9 cellular contexts compared by ENCODE assay signal in the genomic region with DNA sequence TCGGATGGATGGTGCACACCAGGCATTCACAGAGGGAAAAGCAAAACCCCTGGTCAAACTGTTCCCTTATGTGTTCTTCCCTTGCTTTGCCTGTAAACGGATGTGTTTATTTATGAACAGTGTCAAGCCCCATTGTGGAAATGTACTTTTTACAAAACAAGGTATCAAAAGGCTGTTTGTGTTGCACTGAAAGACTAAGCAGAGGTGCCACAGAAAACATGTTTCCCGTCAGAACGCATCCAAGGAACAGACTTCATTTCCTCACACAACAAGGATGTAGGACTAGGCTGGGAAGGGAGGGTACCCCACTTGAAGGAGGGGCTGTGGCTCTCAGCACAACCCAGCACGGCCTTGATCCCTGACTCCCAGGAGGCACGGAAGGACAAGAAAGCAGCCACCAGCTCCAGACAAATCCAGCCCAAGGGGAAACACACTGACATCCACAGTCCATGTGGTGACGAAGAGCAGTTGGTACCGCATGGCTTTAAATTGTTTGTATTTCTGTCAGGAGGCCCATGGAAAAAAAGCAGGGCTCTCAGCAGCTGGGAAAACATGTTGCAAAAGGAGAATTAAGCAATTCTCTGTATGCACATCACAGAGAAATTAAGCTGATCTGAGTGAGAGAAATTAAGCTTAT.
DNase-seq lines count a peak whose midpoint lies in the region; ATAC-seq and TF ChIP-seq lines count a peak whose summit lies in the region.
"Had no signal": no experiment of that assay in that cellular context is flagged by ENCODE, and none has a peak within 500 bp of the region (broad histone marks: within the 10 kb centered on the region; RNA-seq: fewer than 3 reads in every experiment).

No MANE protein-coding gene starts in this region.

- H3K14ac ChIP-seq in trophoblast cell (ENCODE audit: low read length): peak overlapping the region; percentile 75

- peak overlapping the region; percentile 36 for H2AK5ac ChIP-seq in trophoblast cell (ENCODE audit: low read length)

- intact Hi-C loops in A673 (cut with micrococcal nuclease; ENCODE audit: unreplicated experiment): no loop called here

- no peaks in the 10 kb centered on the region for H3K9me3 Mint-ChIP-seq in CD8-positive, alpha-beta memory T cell

- no peak overlapping the region for H2AFZ ChIP-seq in fibroblast of lung (ENCODE audit: low read length)
- no peak overlapping the region for H2AFZ ChIP-seq in trophoblast cell (ENCODE audit: insufficient read depth, low read length, poor library complexity)

- H4K20me1 ChIP-seq in fibroblast of lung (ENCODE audit: control insufficient read depth, extremely low read depth, insufficient read depth, low read length): no peaks in the 10 kb centered on the region

- no peak for ATAC-seq in GM18873 (IDR thresholded peaks at IDR 0.05; ENCODE audit: low FRiP score, unreplicated experiment)

- no TSS peak for BruUV-seq in A673 (replicated peaks; lab: Mats Ljungman, UMichigan)

- peak overlapping the region; percentile 74 for H2BK5ac ChIP-seq in trophoblast cell (ENCODE audit: low read depth, low read length, poor library complexity)

- peaks cover 42% of the 10 kb centered on the region for H3K79me1 ChIP-seq in trophoblast cell (ENCODE audit: low read length)

- H3K36me3 ChIP-seq in CD8-positive, alpha-beta memory T cell (ENCODE audit: insufficient read depth, low read length): no peaks in the 10 kb centered on the region
- H3K36me3 ChIP-seq in SJCRH30 (no peaks in the 10 kb centered on the region), fibroblast of lung (ENCODE audit: control insufficient read depth, insufficient read depth, low read length) (peaks cover 2% of the 10 kb centered on the region), trophoblast cell (ENCODE audit: control insufficient read depth in 1 of 2, insufficient read depth in 2 of 2, low read length in 2 of 2) (peaks cover 2 to 10% of the 10 kb centered on the region in 2 experiments), A673 (ENCODE audit: insufficient read depth, low read length, poor library complexity, severe bottlenecking) (no peaks in the 10 kb centered on the region)

- H2BK12ac ChIP-seq in trophoblast cell (ENCODE audit: low read length): peak overlapping the region; percentile 87

- H3K27me3 Mint-ChIP-seq in CD8-positive, alpha-beta memory T cell: no peaks in the 10 kb centered on the region

- H3K27me3 ChIP-seq in CD8-positive, alpha-beta memory T cell (ENCODE audit: insufficient read depth, low read length, poor library complexity, severe bottlenecking): no peaks in the 10 kb centered on the region
- no peaks in the 10 kb centered on the region for H3K27me3 ChIP-seq in SJCRH30
- no peaks in the 10 kb centered on the region for H3K27me3 ChIP-seq in fibroblast of lung (ENCODE audit: control insufficient read depth, insufficient read depth, low read length)
- no peaks in the 10 kb centered on the region for H3K27me3 ChIP-seq in trophoblast cell (ENCODE audit: insufficient read depth, low read length)
- no peaks in the 10 kb centered on the region for H3K27me3 ChIP-seq in A673 (replicated peaks; ENCODE audit: insufficient read depth, low read depth, low read length, poor library complexity)

- peak overlapping the region; percentile 28 for H3K4ac ChIP-seq in trophoblast cell (ENCODE audit: low read depth, low read length)

- CTCF ChIA-PET in CD8-positive, alpha-beta memory T cell (lab: Charles Lee): interaction anchor here (0.7 to 4.2 kb wide), 7 partner anchors 10 to 201 kb away, joined by 3 to 14 read pairs (median 5); no protein-coding TSS in a partner anchor
- CTCF ChIA-PET in A673 (lab: Charles Lee): no interaction called here

- POLR2A ChIA-PET in CD8-positive, alpha-beta memory T cell (lab: Charles Lee): no interaction called here
- POLR2A ChIA-PET in A673 (lab: Charles Lee; ENCODE audit: low non-redundant PET): no interaction called here

- peaks cover 92% of the 10 kb centered on the region for H3K4me1 ChIP-seq in CD8-positive, alpha-beta memory T cell (ENCODE audit: insufficient read depth, low read length)
- H3K4me1 ChIP-seq in SJCRH30: peaks cover 58% of the 10 kb centered on the region
- peaks cover 55% of the 10 kb centered on the region for H3K4me1 ChIP-seq in fibroblast of lung (ENCODE audit: control insufficient read depth, extremely low read depth, insufficient read depth, low read length)
- peaks cover 44 to 56% of the 10 kb centered on the region in 2 experiments for H3K4me1 ChIP-seq in trophoblast cell (ENCODE audit: control insufficient read depth in 1 of 2, insufficient read depth in 2 of 2, low read length in 2 of 2)
- peaks cover 18% of the 10 kb centered on the region for H3K4me1 ChIP-seq in A673 (ENCODE audit: insufficient read depth, low read length, poor library complexity, severe bottlenecking)

- H3K18ac ChIP-seq in trophoblast cell (ENCODE audit: low read length): peak overlapping the region; percentile 52

- no peak for DNase-seq in CD8-positive, alpha-beta memory T cell
- peak; percentile 66 to 75 for DNase-seq in SJCRH30
- peak in 1 of 2 donors; percentile 94 for DNase-seq in fibroblast of lung (ENCODE audit: low read depth in 2 of 2)
- DNase-seq in trophoblast cell: peak in 1 of 2 donors; percentile 13
- DNase-seq in HPDE6-E6E7 (ENCODE audit: extremely low spot score): no peak
- no peak for DNase-seq in foreskin melanocyte
- no peak for DNase-seq in A673 (ENCODE audit: low spot score)
- DNase-seq: NCI-H187 had no signal

- H4K91ac ChIP-seq in trophoblast cell (ENCODE audit: low read depth, low read length): peak overlapping the region; percentile 74

- H3K79me2 ChIP-seq in fibroblast of lung (ENCODE audit: control insufficient read depth, insufficient read depth, low read length) (peaks cover 2% of the 10 kb centered on the region), trophoblast cell (ENCODE audit: control insufficient read depth, insufficient read depth, low read length, poor library complexity) (peaks cover 8% of the 10 kb centered on the region)

- no peaks in the 10 kb centered on the region for H3K9me3 ChIP-seq in CD8-positive, alpha-beta memory T cell (ENCODE audit: low read length)
- H3K9me3 ChIP-seq in SJCRH30 (replicated peaks) (no peaks in the 10 kb centered on the region), fibroblast of lung (ENCODE audit: control insufficient read depth, insufficient read depth, low read depth, low read length) (no peaks in the 10 kb centered on the region), trophoblast cell (ENCODE audit: insufficient read depth, low read depth, low read length) (no peaks in the 10 kb centered on the region), A673 (ENCODE audit: low read depth, low read length, poor library complexity, severe bottlenecking) (no peaks in the 10 kb centered on the region)

- H2BK120ac ChIP-seq in trophoblast cell (ENCODE audit: insufficient read depth, low read length, poor library complexity): peak overlapping the region; percentile 75

- peak overlapping the region; percentile 38 to 95 (median 89) for H3K27ac Mint-ChIP-seq in CD8-positive, alpha-beta memory T cell

- WGBS in trophoblast cell (ENCODE audit: extremely low coverage, insufficient coverage, insufficient read length): no CpG with 5 or more reads among the region's 8 CpGs

- H4K12ac ChIP-seq in trophoblast cell (ENCODE audit: low read depth, low read length): no peak overlapping the region

- no peak overlapping the region for H3K27ac ChIP-seq in CD8-positive, alpha-beta memory T cell (ENCODE audit: low read depth, low read length)
- H3K27ac ChIP-seq in SJCRH30 (peak overlapping the region; percentile 27; the same call in 1 of the 2 replicates), fibroblast of lung (ENCODE audit: insufficient read depth, low read length) (peak overlapping the region; percentile 89), trophoblast cell (ENCODE audit: low read depth, low read length) (peak overlapping the region; percentile 40), A673 (ENCODE audit: low read depth, low read length, poor library complexity, severe bottlenecking) (no peak overlapping the region)

- peaks cover 0 to 31% (median 10%) of the 10 kb centered on the region in 3 donors for H3K36me3 Mint-ChIP-seq in CD8-positive, alpha-beta memory T cell

- peaks cover 80 to 99% (median 98%) of the 10 kb centered on the region in 3 donors for H3K4me1 Mint-ChIP-seq in CD8-positive, alpha-beta memory T cell

- no peak overlapping the region for H3K23ac ChIP-seq in trophoblast cell (ENCODE audit: low read length)

- peak overlapping the region; percentile 66 for H4K8ac ChIP-seq in trophoblast cell (ENCODE audit: low read depth, low read length)

- TF ChIP-seq CTCF in fibroblast of lung (conservative IDR thresholded peaks at IDR 0.05 in 1 of 2, IDR thresholded peaks at IDR 0.05 in 1 of 2; ENCODE audit: low read depth in 1 of 2, low read length in 2 of 2) (no peak), A673 (conservative IDR thresholded peaks at IDR 0.05; ENCODE audit: low read depth, low read length) (no peak)

- H3K4me2 ChIP-seq in fibroblast of lung (ENCODE audit: extremely low read depth, insufficient read depth, low read length) (peak overlapping the region; percentile 84), trophoblast cell (ENCODE audit: low read length) (no peak overlapping the region)

- peak overlapping the region; percentile 68 to 93 (median 86) for H3K4me3 Mint-ChIP-seq in CD8-positive, alpha-beta memory T cell

- H3K9ac ChIP-seq in fibroblast of lung (ENCODE audit: insufficient read depth, low read length) (peak overlapping the region; percentile 60), trophoblast cell (ENCODE audit: low read length) (no peak overlapping the region)

- H3K4me3 ChIP-seq in CD8-positive, alpha-beta memory T cell (ENCODE audit: low read length): peak overlapping the region; percentile 35
- no peak overlapping the region for H3K4me3 ChIP-seq in SJCRH30
- H3K4me3 ChIP-seq in fibroblast of lung (replicated peaks in 1 of 4; ENCODE audit: control extremely low read depth in 1 of 4, insufficient read depth in 1 of 4, low read depth in 3 of 4, low read length in 4 of 4): peak overlapping the region in 3 of 4 experiments; percentile 2 to 31 (median 8)
- H3K4me3 ChIP-seq in trophoblast cell (ENCODE audit: low read depth, low read length): no peak overlapping the region
- no peak overlapping the region for H3K4me3 ChIP-seq in A673 (ENCODE audit: low read depth, low read length, poor library complexity, severe bottlenecking)

Comparison
In these comparisons a context has a peak if more than half of its experiments do, and no peak if none do; other contexts are left out.
1. DNase-seq: peak in SJCRH30 (2 of 2); none in CD8-positive, alpha-beta memory T cell (0 of 5), HPDE6-E6E7 (single experiment), foreskin melanocyte (single experiment) and A673 (single experiment).
2. H3K27ac ChIP-seq: peak in SJCRH30 (single experiment), fibroblast of lung (single experiment) and trophoblast cell (single experiment); none in CD8-positive, alpha-beta memory T cell (single experiment) and A673 (single experiment).
3. H3K4me3 ChIP-seq: peak in CD8-positive, alpha-beta memory T cell (single experiment) and fibroblast of lung (3 of 4); none in SJCRH30 (single experiment), trophoblast cell (single experiment) and A673 (single experiment).